Comparison of ENCODE assay signal across 21 cellular contexts in the genomic region with DNA sequence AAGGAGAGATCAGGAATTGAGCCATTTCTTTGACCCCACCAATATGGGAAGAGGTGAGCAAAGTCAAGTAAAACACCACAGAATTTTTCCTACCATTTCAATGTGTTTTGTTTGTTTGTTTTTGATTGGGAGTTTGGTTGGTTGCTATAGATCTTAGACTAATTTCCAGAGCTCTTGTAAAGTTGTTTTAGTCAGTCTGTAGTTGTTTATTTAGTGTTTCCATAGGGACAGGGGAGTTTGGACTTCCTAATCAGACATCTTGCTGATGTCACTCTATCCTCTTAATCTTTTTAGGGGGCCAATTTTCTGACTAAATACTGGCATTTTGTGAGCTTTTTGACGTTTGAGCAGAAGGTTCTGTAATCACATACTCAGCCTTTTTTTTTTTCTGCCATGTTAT.
"Had no signal": no experiment of that assay in that cellular context is flagged by ENCODE, and none has a peak within 500 bp of the region (broad histone marks: within the 10 kb centered on the region; RNA-seq: fewer than 3 reads in every experiment).

No MANE protein-coding gene starts in this region.

- ATAC-seq: activated CD4-positive, CD25-positive, alpha-beta regulatory T cell treated with anti-CD3 and anti-CD28 coated beads, Interleukin-2, amount 50 U/mL, for 24 hours; activated CD8-positive, alpha-beta memory T cell treated with anti-CD3 and anti-CD28 coated beads, Interleukin-2, amount 10 ng/mL, durations not matched to agents 7 days and 5 days; activated CD8-positive, alpha-beta T cell treated with anti-CD3 and anti-CD28 coated beads for 36 hours; left lobe of liver; lower lobe of right lung; natural killer cell treated with Interleukin-12 subunit alpha and Interleukin-12 subunit beta and Interleukin-15 and Interleukin-18, amount 100 ng/mL, for 72 hours; sciatic nerve; T-cell had no signal

- H3K36me3 ChIP-seq: lower lobe of right lung, vagina had no signal

- H3K27me3 ChIP-seq: testis, vagina had no signal

- H3K36me3 Mint-ChIP-seq: activated CD8-positive, alpha-beta memory T cell treated with anti-CD3 and anti-CD28 coated beads, Interleukin-2, amount 10 ng/mL, durations not matched to agents 7 days and 5 days; activated naive CD8-positive, alpha-beta T cell treated with anti-CD3 and anti-CD28 coated beads for 36 hours; natural killer cell treated with Interleukin-12 subunit alpha and Interleukin-12 subunit beta and Interleukin-15 and Interleukin-18, amount 100 ng/mL, for 72 hours; T-cell; type B pancreatic cell had no signal

- H3K27ac Mint-ChIP-seq: activated CD4-positive, alpha-beta T cell treated with anti-CD3 and anti-CD28 coated beads, Interleukin-2, amount 10 ng/mL, durations not matched to agents 7 days and 5 days; activated CD8-positive, alpha-beta memory T cell treated with anti-CD3 and anti-CD28 coated beads, Interleukin-2, amount 10 ng/mL, durations not matched to agents 7 days and 5 days; activated CD8-positive, alpha-beta T cell treated with anti-CD3 and anti-CD28 coated beads for 36 hours; activated naive CD8-positive, alpha-beta T cell treated with anti-CD3 and anti-CD28 coated beads for 36 hours; natural killer cell treated with Interleukin-12 subunit alpha and Interleukin-12 subunit beta and Interleukin-15 and Interleukin-18, amount 100 ng/mL, for 72 hours; T-cell; T-helper 2 cell treated with Interferon-gamma antibody and Interleukin-4, amounts not matched to agents 5 μg/mL and 100 μg/mL, for 36 hours; type B pancreatic cell had no signal

- H3K9ac ChIP-seq: parathyroid adenoma had no signal

- H3K4me1 Mint-ChIP-seq: activated CD4-positive, alpha-beta T cell treated with anti-CD3 and anti-CD28 coated beads, Interleukin-2, amount 10 ng/mL, durations not matched to agents 7 days and 5 days; activated CD8-positive, alpha-beta memory T cell treated with anti-CD3 and anti-CD28 coated beads, Interleukin-2, amount 10 ng/mL, durations not matched to agents 7 days and 5 days; activated naive CD8-positive, alpha-beta T cell treated with anti-CD3 and anti-CD28 coated beads for 36 hours; T-cell had no signal

- H3K27me3 Mint-ChIP-seq: activated CD8-positive, alpha-beta memory T cell treated with anti-CD3 and anti-CD28 coated beads, Interleukin-2, amount 10 ng/mL, durations not matched to agents 7 days and 5 days; activated CD8-positive, alpha-beta T cell treated with anti-CD3 and anti-CD28 coated beads for 36 hours; natural killer cell treated with Interleukin-12 subunit alpha and Interleukin-12 subunit beta and Interleukin-15 and Interleukin-18, amount 100 ng/mL, for 72 hours; T-cell; type B pancreatic cell had no signal

- H3K27ac ChIP-seq: epithelial cell of prostate, lower lobe of right lung, parathyroid adenoma, testis, vagina, VCaP had no signal

- H3K9me3 ChIP-seq: lower lobe of right lung, testis, vagina had no signal

- H3K4me3 ChIP-seq: lower lobe of right lung, testis, vagina had no signal

- H3K4me3 Mint-ChIP-seq: activated CD4-positive, alpha-beta T cell treated with anti-CD3 and anti-CD28 coated beads, Interleukin-2, amount 10 ng/mL, durations not matched to agents 7 days and 5 days; activated CD8-positive, alpha-beta memory T cell treated with anti-CD3 and anti-CD28 coated beads, Interleukin-2, amount 10 ng/mL, durations not matched to agents 7 days and 5 days; activated CD8-positive, alpha-beta T cell treated with anti-CD3 and anti-CD28 coated beads for 36 hours; activated naive CD8-positive, alpha-beta T cell treated with anti-CD3 and anti-CD28 coated beads for 36 hours; natural killer cell treated with Interleukin-12 subunit alpha and Interleukin-12 subunit beta and Interleukin-15 and Interleukin-18, amount 100 ng/mL, for 72 hours; T-cell; T-helper 2 cell treated with Interferon-gamma antibody and Interleukin-4, amounts not matched to agents 5 μg/mL and 100 μg/mL, for 36 hours; type B pancreatic cell had no signal

- H3K4me1 ChIP-seq: lower lobe of right lung, parathyroid adenoma, testis, vagina had no signal

- H3K9me3 Mint-ChIP-seq: type B pancreatic cell had no signal

- DNase-seq: activated CD4-positive, alpha-beta T cell treated with anti-CD3 and anti-CD28 coated beads, Interleukin-2, amount 10 ng/mL, durations not matched to agents 7 days and 5 days; activated CD8-positive, alpha-beta memory T cell treated with anti-CD3 and anti-CD28 coated beads, Interleukin-2, amount 10 ng/mL, durations not matched to agents 7 days and 5 days; activated CD8-positive, alpha-beta T cell treated with anti-CD3 and anti-CD28 coated beads for 36 hours; activated naive CD8-positive, alpha-beta T cell treated with anti-CD3 and anti-CD28 coated beads for 36 hours; kidney; lower lobe of right lung; midbrain; stimulated activated CD4-positive, alpha-beta T cell treated with anti-CD3 and anti-CD28 coated beads, Interleukin-4, amount 100 ng/mL, for 1 hour; stimulated activated naive CD4-positive, alpha-beta T cell; T-cell; testis had no signal

- H3K79me2 ChIP-seq: parathyroid adenoma had no signal

- H2AFZ ChIP-seq: parathyroid adenoma had no signal
